ENCODE assay signal across 14 cellular contexts in the genomic region with DNA sequence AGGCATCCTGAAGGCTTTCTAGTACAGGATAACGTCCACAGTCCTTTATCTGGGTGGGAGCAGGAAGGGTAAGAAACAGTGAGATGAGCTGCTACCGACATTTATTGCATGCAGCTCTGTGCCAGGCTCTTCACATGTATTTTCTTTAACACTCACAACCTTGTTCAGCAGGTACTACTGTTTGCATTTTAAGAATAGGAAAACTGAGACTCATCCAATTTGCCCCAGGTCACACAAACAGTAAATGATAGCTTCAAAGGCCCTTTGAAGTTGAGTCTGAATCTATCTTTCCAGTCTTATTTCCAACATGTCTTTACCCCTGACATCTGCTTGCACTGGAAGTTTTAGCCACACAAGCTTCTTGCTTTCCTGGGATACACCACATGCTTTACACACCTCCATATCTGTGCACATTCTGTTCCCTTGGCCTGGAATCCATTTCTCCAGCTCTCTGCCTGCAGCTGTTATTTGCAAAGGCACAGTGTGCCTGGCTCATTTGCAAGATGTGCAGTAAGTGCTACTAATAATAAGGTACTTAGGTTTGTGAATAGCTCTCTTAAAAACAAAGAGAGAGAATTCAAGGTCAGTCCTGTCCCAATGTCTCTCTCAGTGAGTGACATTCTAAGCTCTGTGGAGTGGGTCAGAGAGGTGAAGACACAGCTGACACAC.
A peak's percentile ranks its signal among the peaks of the same experiment; 100 is the strongest.
DNase-seq lines count a peak whose midpoint lies in the region; ATAC-seq and TF ChIP-seq lines count a peak whose summit lies in the region.
"Had no signal": no experiment of that assay in that cellular context is flagged by ENCODE, and none has a peak within 500 bp of the region (broad histone marks: within the 10 kb centered on the region; RNA-seq: fewer than 3 reads in every experiment).

No MANE protein-coding gene starts in this region.

- TF ChIP-seq POLR2A in suprapubic skin (IDR thresholded peaks at IDR 0.05): no peak
- no peak for TF ChIP-seq POLR2A in GM18505 (IDR thresholded peaks at IDR 0.05; ENCODE audit: borderline replicate concordance, extremely low read depth, insufficient read depth, insufficient read length)

- POLR2A ChIA-PET in CD8-positive, alpha-beta T cell (lab: Charles Lee): no interaction called here

- H3K36me3 Mint-ChIP-seq in CD8-positive, alpha-beta T cell: peaks cover 52% of the 10 kb centered on the region

- H3K27ac ChIP-seq in angular gyrus (ENCODE audit: low read depth, low read length): peak overlapping the region; percentile 55
- no peak overlapping the region for H3K27ac ChIP-seq in left lung
- peak overlapping the region; percentile 46 for H3K27ac ChIP-seq in suprapubic skin
- no peak overlapping the region for H3K27ac ChIP-seq in CD8-positive, alpha-beta T cell (ENCODE audit: low read depth, low read length)
- H3K27ac ChIP-seq: RWPE1 had no signal

- H3K27me3 ChIP-seq in left lung (no peaks in the 10 kb centered on the region), suprapubic skin (no peaks in the 10 kb centered on the region)
- H3K27me3 ChIP-seq in CD8-positive, alpha-beta T cell (ENCODE audit: insufficient read depth, low read length): no peaks in the 10 kb centered on the region

- CTCF ChIA-PET in CD8-positive, alpha-beta T cell (lab: Charles Lee): interaction anchor here (0.7 to 1.3 kb wide), 3 partner anchors 24 to 145 kb away, joined by 3 to 5 read pairs (median 4); no protein-coding TSS in a partner anchor

- WGBS in suprapubic skin: 19% methylated on average over 2 of the region's 2 CpGs

- H3K4me1 ChIP-seq in left lung (no peaks in the 10 kb centered on the region), suprapubic skin (peaks cover 22% of the 10 kb centered on the region)
- H3K4me1 ChIP-seq in CD8-positive, alpha-beta T cell (ENCODE audit: insufficient read depth, low read length): no peaks in the 10 kb centered on the region

- no peaks in the 10 kb centered on the region for H3K9me3 Mint-ChIP-seq in CD8-positive, alpha-beta T cell
- H3K9me3 Mint-ChIP-seq: activated naive CD4-positive, alpha-beta T cell treated with anti-CD3 and anti-CD28 coated beads, Interleukin-2, amount 50 U/mL, for 72 hours; T-helper 1 cell treated with Interleukin-12 subunit alpha and Interleukin-12 subunit beta and Interleukin-4 antibody, amounts not matched to agents 30 μg/mL and 1 μg/mL, for 36 hours had no signal

- H3K4me3 Mint-ChIP-seq in CD8-positive, alpha-beta T cell: no peak overlapping the region
- H3K4me3 Mint-ChIP-seq: activated CD4-positive, alpha-beta T cell treated with anti-CD3 and anti-CD28 coated beads for 36 hours; T-helper 1 cell treated with Interleukin-12 subunit alpha and Interleukin-12 subunit beta and Interleukin-4 antibody, amounts not matched to agents 30 μg/mL and 1 μg/mL, for 36 hours had no signal

- H3K9me3 ChIP-seq in left lung: no peaks in the 10 kb centered on the region
- no peaks in the 10 kb centered on the region for H3K9me3 ChIP-seq in suprapubic skin
- H3K9me3 ChIP-seq in CD8-positive, alpha-beta T cell (ENCODE audit: low read length): no peaks in the 10 kb centered on the region

- ATAC-seq in left lung (peak; percentile 86), GM18505 (IDR thresholded peaks at IDR 0.05; ENCODE audit: unreplicated experiment) (no peak)
- no peak for ATAC-seq in CD8-positive, alpha-beta T cell
- ATAC-seq: activated CD4-positive, alpha-beta T cell treated with anti-CD3 and anti-CD28 coated beads for 36 hours; activated naive CD4-positive, alpha-beta T cell treated with anti-CD3 and anti-CD28 coated beads, Interleukin-2, amount 50 U/mL, for 72 hours had no signal

- TF ChIP-seq CTCF in left lung (IDR thresholded peaks at IDR 0.05) (no peak), suprapubic skin (IDR thresholded peaks at IDR 0.05) (no peak)
- no peak for TF ChIP-seq CTCF in CD8-positive, alpha-beta T cell (IDR thresholded peaks at IDR 0.05)

- DNase-seq in NCI-H2029 treated with DMSO at 0.1 percent for 48 hours (lab: John Stamatoyannopoulos, UW): peak; percentile 41
- DNase-seq in NCI-H2029 (lab: John Stamatoyannopoulos, UW): no peak
- DNase-seq in left lung: no peak
- no peak for DNase-seq in suprapubic skin (ENCODE audit: low spot score in 2 of 2)
- DNase-seq in CD8-positive, alpha-beta T cell: no peak
- DNase-seq in 8988T: no peak
- DNase-seq: activated CD4-positive, alpha-beta T cell treated with anti-CD3 and anti-CD28 coated beads for 36 hours; activated T-cell treated with anti-CD3 and anti-CD28 coated beads for 4 hours; stimulated activated CD4-positive, alpha-beta T cell treated with anti-CD3 and anti-CD28 coated beads, Interleukin-2, amount 100 ng/mL, for 24 hours had no signal

- H3K36me3 ChIP-seq in left lung (peaks cover 0 to 89% of the 10 kb centered on the region in 2 donors), suprapubic skin (peaks cover 6% of the 10 kb centered on the region)
- H3K36me3 ChIP-seq in CD8-positive, alpha-beta T cell (ENCODE audit: insufficient read depth, low read length): no peaks in the 10 kb centered on the region

- H3K4me1 Mint-ChIP-seq in CD8-positive, alpha-beta T cell (ENCODE audit: low read depth): no peaks in the 10 kb centered on the region
- H3K4me1 Mint-ChIP-seq: activated CD4-positive, alpha-beta T cell treated with anti-CD3 and anti-CD28 coated beads for 36 hours had no signal

- H3K27me3 Mint-ChIP-seq in CD8-positive, alpha-beta T cell (ENCODE audit: low read depth): no peaks in the 10 kb centered on the region
- H3K27me3 Mint-ChIP-seq: activated CD4-positive, alpha-beta T cell treated with anti-CD3 and anti-CD28 coated beads for 36 hours had no signal

- TF ChIP-seq EP300 in suprapubic skin (IDR thresholded peaks at IDR 0.05): peak; percentile 40

- no peak overlapping the region for H3K4me3 ChIP-seq in left lung
- no peak overlapping the region for H3K4me3 ChIP-seq in suprapubic skin
- no peak overlapping the region for H3K4me3 ChIP-seq in CD8-positive, alpha-beta T cell (ENCODE audit: low read depth, low read length)

- no peak overlapping the region for H3K27ac Mint-ChIP-seq in CD8-positive, alpha-beta T cell
- H3K27ac Mint-ChIP-seq: activated CD4-positive, alpha-beta T cell treated with anti-CD3 and anti-CD28 coated beads for 36 hours; activated naive CD4-positive, alpha-beta T cell treated with anti-CD3 and anti-CD28 coated beads, Interleukin-2, amount 50 U/mL, for 72 hours; T-helper 1 cell treated with Interleukin-12 subunit alpha and Interleukin-12 subunit beta and Interleukin-4 antibody, amounts not matched to agents 30 μg/mL and 1 μg/mL, for 36 hours had no signal

- intact Hi-C loops in left lung (cut with DNase I): no loop called here
- intact Hi-C loops in CD8-positive, alpha-beta T cell (cut with DNase I, micrococcal nuclease): no loop called here

Comparison
In these comparisons a context has a peak if more than half of its experiments do, and no peak if none do; other contexts are left out.
1. H3K27ac ChIP-seq: peak in angular gyrus (single experiment) and suprapubic skin (single experiment); none in left lung (0 of 2) and CD8-positive, alpha-beta T cell (single experiment).